ENCODE assay signal across 25 cellular contexts in genomic region chr7:6208573-6209328, GRCh38.
"Had no signal": no experiment of that assay in that cellular context is flagged by ENCODE, and none has a peak within 500 bp of the region (broad histone marks: within the 10 kb centered on the region; RNA-seq: fewer than 3 reads in every experiment).

No MANE protein-coding gene starts in this region.

- H3K4me2 ChIP-seq: neural progenitor cell had no signal

- H3K9me3 ChIP-seq: heart left ventricle, lower lobe of right lung, ovary, suprapubic skin, thyroid gland, upper lobe of left lung, vagina had no signal

- FAIRE-seq: islet of Langerhans had no signal

- DNase-seq: effector CD4-positive, alpha-beta T cell; endodermal cell; foreskin melanocyte; heart left ventricle; hypothalamus; kidney glomerular epithelial cell; lower lobe of right lung; nucleus accumbens; ovary; right cardiac atrium; stimulated activated CD4-positive, alpha-beta T cell treated with anti-CD3 and anti-CD28 coated beads, Interleukin-4, amount 100 ng/mL, for 1 hour; stimulated activated CD8-positive, alpha-beta memory T cell treated with anti-CD3 and anti-CD28 coated beads, Interleukin-4, amount 100 ng/mL, for 48 hours; stimulated activated naive CD8-positive, alpha-beta T cell treated with anti-CD3 and anti-CD28 coated beads, Interleukin-15, Interleukin-2, amounts not matched to agents 100 U/mL and 50 U/mL, for 24 hours; upper lobe of left lung had no signal

- H3K4me3 ChIP-seq: coronary artery, heart left ventricle, lower lobe of right lung, neural progenitor cell, ovary, suprapubic skin, thyroid gland, upper lobe of left lung, vagina had no signal

- H3K36me3 Mint-ChIP-seq: memory B cell; mesothelial cell of epicardium; natural killer cell treated with Interleukin-12 subunit alpha and Interleukin-12 subunit beta and Interleukin-15 and Interleukin-18, amount 100 ng/mL, for 72 hours; neural progenitor cell; stimulated activated effector memory CD8-positive, alpha-beta T cell treated with anti-CD3 and anti-CD28 coated beads, Interleukin-12 subunit alpha, Interleukin-12 subunit beta, amount 100 ng/mL, for 72 hours had no signal

- H3K27me3 ChIP-seq: heart left ventricle, neural progenitor cell, ovary, suprapubic skin, thyroid gland, upper lobe of left lung, vagina had no signal

- ATAC-seq: left lobe of liver; lower lobe of right lung; natural killer cell treated with Interleukin-12 subunit alpha and Interleukin-12 subunit beta and Interleukin-15 and Interleukin-18, amount 100 ng/mL, for 72 hours; stimulated activated effector memory CD8-positive, alpha-beta T cell treated with anti-CD3 and anti-CD28 coated beads, Interleukin-12 subunit alpha, Interleukin-12 subunit beta, amount 100 ng/mL, for 72 hours; stimulated activated naive CD8-positive, alpha-beta T cell treated with anti-CD3 and anti-CD28 coated beads, Interleukin-15, Interleukin-2, amounts not matched to agents 100 U/mL and 50 U/mL, for 24 hours had no signal

- H3K9ac ChIP-seq: neural progenitor cell had no signal

- H3K27ac ChIP-seq: coronary artery, lower lobe of right lung, neural progenitor cell, ovary, suprapubic skin, thyroid gland, upper lobe of left lung, vagina had no signal

- H3K36me3 ChIP-seq: heart left ventricle, lower lobe of right lung, neural progenitor cell, ovary, suprapubic skin, thyroid gland, upper lobe of left lung, vagina had no signal

- H3K4me1 ChIP-seq: neural progenitor cell had no signal

- H3K4me3 Mint-ChIP-seq: endodermal cell; memory B cell; mesothelial cell of epicardium; natural killer cell treated with Interleukin-12 subunit alpha and Interleukin-12 subunit beta and Interleukin-15 and Interleukin-18, amount 100 ng/mL, for 72 hours; neural progenitor cell; stimulated activated effector memory CD8-positive, alpha-beta T cell treated with anti-CD3 and anti-CD28 coated beads, Interleukin-12 subunit alpha, Interleukin-12 subunit beta, amount 100 ng/mL, for 72 hours had no signal

- H2AFZ ChIP-seq: neural progenitor cell had no signal

- H3K9me3 Mint-ChIP-seq: endodermal cell; memory B cell; natural killer cell treated with Interleukin-12 subunit alpha and Interleukin-12 subunit beta and Interleukin-15 and Interleukin-18, amount 100 ng/mL, for 72 hours; neural progenitor cell; stimulated activated effector memory CD8-positive, alpha-beta T cell treated with anti-CD3 and anti-CD28 coated beads, Interleukin-12 subunit alpha, Interleukin-12 subunit beta, amount 100 ng/mL, for 72 hours had no signal
